ENCODE assay signal across 22 cellular contexts in genomic region chr21:31493350-31493880, GRCh38.
"Had no signal": no experiment of that assay in that cellular context is flagged by ENCODE, and none has a peak within 500 bp of the region (broad histone marks: within the 10 kb centered on the region; RNA-seq: fewer than 3 reads in every experiment).

No MANE protein-coding gene starts in this region.

- H3K9me3 ChIP-seq: colonic mucosa, esophagus squamous epithelium, gastrocnemius medialis, neutrophil, ovary, upper lobe of left lung had no signal

- H3K27me3 Mint-ChIP-seq: brain had no signal

- H3K27me3 ChIP-seq: colonic mucosa, esophagus squamous epithelium, gastrocnemius medialis, neutrophil, ovary, upper lobe of left lung had no signal

- H3K27ac Mint-ChIP-seq: activated CD8-positive, alpha-beta T cell treated with anti-CD3 and anti-CD28 coated beads, Interleukin-2, amount 10 ng/mL, durations not matched to agents 7 days and 5 days; activated naive CD4-positive, alpha-beta T cell treated with anti-CD3 and anti-CD28 coated beads, Interleukin-2, amount 50 U/mL, for 72 hours; activated T-helper 1 cell treated with anti-CD3 and anti-CD28 coated beads, Interleukin-12 subunit alpha, Interleukin-12 subunit beta, Interleukin-2, Interleukin-4 antibody, amounts not matched to agents 30 ng/mL and 10 ng/mL and 1 ng/mL, durations not matched to agents 14 hours and 24 hours and 36 hours; brain; nephron; T-helper 2 cell treated with Interferon-gamma antibody and Interleukin-4, amounts not matched to agents 5 μg/mL and 100 μg/mL, for 36 hours had no signal

- H3K4me1 ChIP-seq: colonic mucosa, gastrocnemius medialis, upper lobe of left lung had no signal

- H3K4me3 ChIP-seq: colonic mucosa, esophagus squamous epithelium, gastrocnemius medialis, ovary, upper lobe of left lung had no signal

- ATAC-seq: activated CD8-positive, alpha-beta T cell treated with anti-CD3 and anti-CD28 coated beads, Interleukin-2, amount 10 ng/mL, durations not matched to agents 7 days and 5 days; activated naive CD4-positive, alpha-beta T cell treated with anti-CD3 and anti-CD28 coated beads, Interleukin-2, amount 50 U/mL, for 72 hours; gastrocnemius medialis; left ventricle myocardium superior; right cardiac atrium; stimulated activated naive CD8-positive, alpha-beta T cell treated with anti-CD3 and anti-CD28 coated beads, Interleukin-15, Interleukin-2, amounts not matched to agents 100 U/mL and 50 U/mL, for 24 hours had no signal

- H3K36me3 Mint-ChIP-seq: activated naive CD4-positive, alpha-beta T cell treated with anti-CD3 and anti-CD28 coated beads, Interleukin-2, amount 50 U/mL, for 72 hours had no signal

- H3K4me3 Mint-ChIP-seq: activated CD8-positive, alpha-beta T cell treated with anti-CD3 and anti-CD28 coated beads, Interleukin-2, amount 10 ng/mL, durations not matched to agents 7 days and 5 days; activated T-helper 1 cell treated with anti-CD3 and anti-CD28 coated beads, Interleukin-12 subunit alpha, Interleukin-12 subunit beta, Interleukin-2, Interleukin-4 antibody, amounts not matched to agents 30 ng/mL and 10 ng/mL and 1 ng/mL, durations not matched to agents 14 hours and 24 hours and 36 hours; brain; nephron; T-helper 2 cell treated with Interferon-gamma antibody and Interleukin-4, amounts not matched to agents 5 μg/mL and 100 μg/mL, for 36 hours had no signal

- H3K36me3 ChIP-seq: colonic mucosa, esophagus squamous epithelium, gastrocnemius medialis, neutrophil, ovary, upper lobe of left lung had no signal

- DNase-seq: activated CD4-positive, alpha-beta T cell treated with anti-CD3 and anti-CD28 coated beads, Interleukin-2, amount 50 U/mL, for 1 hour; activated CD4-positive, CD25-positive, alpha-beta regulatory T cell treated with anti-CD3 and anti-CD28 coated beads, Interleukin-2, amount 50 U/mL, for 72 hours; activated CD8-positive, alpha-beta T cell treated with anti-CD3 and anti-CD28 coated beads, Interleukin-2, amount 10 ng/mL, durations not matched to agents 7 days and 5 days; activated gamma-delta T cell treated with Interleukin-2 at 50 U/mL for 16 hours; aorta; colonic mucosa; esophagus squamous epithelium; gastrocnemius medialis; head of caudate nucleus; left ventricle myocardium superior; mammary epithelial cell; ovary; right cardiac atrium; stimulated activated CD4-positive, alpha-beta T cell treated with anti-CD3 and anti-CD28 coated beads, Interleukin-4, amount 100 ng/mL, for 24 hours; stimulated activated naive CD8-positive, alpha-beta T cell treated with anti-CD3 and anti-CD28 coated beads, Interleukin-15, Interleukin-2, amounts not matched to agents 100 U/mL and 50 U/mL, for 24 hours; upper lobe of left lung had no signal

- H3K9me3 Mint-ChIP-seq: activated naive CD4-positive, alpha-beta T cell treated with anti-CD3 and anti-CD28 coated beads, Interleukin-2, amount 50 U/mL, for 72 hours; activated T-helper 1 cell treated with anti-CD3 and anti-CD28 coated beads, Interleukin-12 subunit alpha, Interleukin-12 subunit beta, Interleukin-2, Interleukin-4 antibody, amounts not matched to agents 30 ng/mL and 10 ng/mL and 1 ng/mL, durations not matched to agents 14 hours and 24 hours and 36 hours; nephron; T-helper 2 cell treated with Interferon-gamma antibody and Interleukin-4, amounts not matched to agents 5 μg/mL and 100 μg/mL, for 36 hours had no signal
